Comparison of ENCODE assay signal across 1 cellular context in the genomic region with DNA sequence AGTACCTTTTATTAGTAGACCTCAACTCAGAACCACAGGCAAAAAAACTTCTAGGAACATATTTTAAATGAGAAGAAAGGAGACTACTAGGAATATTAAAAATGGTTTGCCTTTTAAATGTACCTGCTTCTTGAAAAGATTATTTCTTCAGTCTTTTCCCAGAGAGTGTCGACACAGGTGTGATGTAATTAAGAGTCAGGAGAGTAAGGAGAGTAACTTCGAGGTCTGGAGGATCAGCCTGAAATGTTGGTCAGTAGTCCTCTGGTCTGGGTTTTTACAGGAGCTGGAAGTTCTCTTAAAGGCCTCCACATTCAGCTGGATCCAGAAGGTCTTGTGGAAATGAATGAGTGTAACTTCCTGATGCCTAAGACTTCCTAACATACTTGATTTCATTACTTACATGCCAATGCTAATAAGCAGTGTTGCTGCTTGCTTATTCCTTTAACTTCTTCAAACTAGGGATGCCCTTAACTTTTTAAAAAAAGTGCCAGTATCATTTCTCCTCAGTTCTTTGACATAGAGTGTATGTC.
TF ChIP-seq lines count a peak whose summit lies in the region.

A gene (minus strand): TSS at position 345 of the 530 bp plus-strand sequence. CDS start 6,478 bp downstream, outside the sequence.

TF ChIP-seq in IMR-90, 13 proteins besides CTCF, POLR2A, EP300 and RAD21:
- TF ChIP-seq RCOR1 (IDR thresholded peaks at IDR 0.05; ENCODE audit: insufficient replicate concordance, low read length) (no peak), NFE2L2 (IDR thresholded peaks at IDR 0.05; ENCODE audit: low read depth, low read length) (no peak), MAFK (IDR thresholded peaks at IDR 0.05; ENCODE audit: low read depth, low read length) (no peak), MAZ (IDR thresholded peaks at IDR 0.05; ENCODE audit: borderline replicate concordance, low read depth, low read length) (no peak), BHLHE40 (IDR thresholded peaks at IDR 0.05; ENCODE audit: low read depth, low read length) (no peak), CHD1 (IDR thresholded peaks at IDR 0.05; ENCODE audit: low read depth, low read length) (no peak), SMC3 (IDR thresholded peaks at IDR 0.05; ENCODE audit: low read depth, low read length) (no peak), MXI1 (IDR thresholded peaks at IDR 0.05; ENCODE audit: borderline replicate concordance, low read depth, low read length) (no peak), FOS (IDR thresholded peaks at IDR 0.05; ENCODE audit: low read depth, low read length) (no peak), CEBPB (IDR thresholded peaks at IDR 0.05; ENCODE audit: low read depth, low read length) (no peak), RFX5 (IDR thresholded peaks at IDR 0.05; ENCODE audit: low read depth, low read length) (no peak)
- TF ChIP-seq, protein P1, sequence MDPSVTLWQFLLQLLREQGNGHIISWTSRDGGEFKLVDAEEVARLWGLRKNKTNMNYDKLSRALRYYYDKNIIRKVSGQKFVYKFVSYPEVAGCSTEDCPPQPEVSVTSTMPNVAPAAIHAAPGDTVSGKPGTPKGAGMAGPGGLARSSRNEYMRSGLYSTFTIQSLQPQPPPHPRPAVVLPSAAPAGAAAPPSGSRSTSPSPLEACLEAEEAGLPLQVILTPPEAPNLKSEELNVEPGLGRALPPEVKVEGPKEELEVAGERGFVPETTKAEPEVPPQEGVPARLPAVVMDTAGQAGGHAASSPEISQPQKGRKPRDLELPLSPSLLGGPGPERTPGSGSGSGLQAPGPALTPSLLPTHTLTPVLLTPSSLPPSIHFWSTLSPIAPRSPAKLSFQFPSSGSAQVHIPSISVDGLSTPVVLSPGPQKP (IDR thresholded peaks at IDR 0.05; ENCODE audit: borderline replicate concordance, low read depth, low read length): no peak
- TF ChIP-seq, protein P2, sequence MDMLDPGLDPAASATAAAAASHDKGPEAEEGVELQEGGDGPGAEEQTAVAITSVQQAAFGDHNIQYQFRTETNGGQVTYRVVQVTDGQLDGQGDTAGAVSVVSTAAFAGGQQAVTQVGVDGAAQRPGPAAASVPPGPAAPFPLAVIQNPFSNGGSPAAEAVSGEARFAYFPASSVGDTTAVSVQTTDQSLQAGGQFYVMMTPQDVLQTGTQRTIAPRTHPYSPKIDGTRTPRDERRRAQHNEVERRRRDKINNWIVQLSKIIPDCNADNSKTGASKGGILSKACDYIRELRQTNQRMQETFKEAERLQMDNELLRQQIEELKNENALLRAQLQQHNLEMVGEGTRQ (IDR thresholded peaks at IDR 0.05; ENCODE audit: low read depth, low read length): no peak
TF ChIP-seq in IMR-90: peak in this region for 0.
